ENCODE assay signal across 36 cellular contexts in genomic region chr14:105401699-105402098, GRCh38.
"Had no signal": no experiment of that assay in that cellular context is flagged by ENCODE, and none has a peak within 500 bp of the region (broad histone marks: within the 10 kb centered on the region; RNA-seq: fewer than 3 reads in every experiment).

No MANE protein-coding gene starts in this region.

- DNase-seq: activated B cell treated with CpG ODN at 0.5 μM for 24 hours; activated CD4-positive, alpha-beta memory T cell treated with anti-CD3 and anti-CD28 coated beads for 36 hours; activated CD4-positive, alpha-beta T cell treated with anti-CD3 and anti-CD28 coated beads for 4 hours; activated CD4-positive, alpha-beta T cell treated with anti-CD3 and anti-CD28 coated beads, Interleukin-2, amount 10 ng/mL, durations not matched to agents 24 days and 14 days; activated CD4-positive, alpha-beta T cell treated with anti-CD3 and anti-CD28 coated beads, Interleukin-2, amount 50 U/mL, for 1 hour; activated CD4-positive, alpha-beta T cell treated with anti-CD3 and anti-CD28 coated beads, Interleukin-2, amount 50 U/mL, for 4 hours; activated CD4-positive, CD25-positive, alpha-beta regulatory T cell treated with anti-CD3 and anti-CD28 coated beads, Interleukin-2, amount 50 U/mL, for 72 hours; activated CD8-positive, alpha-beta memory T cell treated with anti-CD3 and anti-CD28 coated beads, Interleukin-2, amount 50 U/mL, for 4 hours; activated CD8-positive, alpha-beta T cell treated with anti-CD3 and anti-CD28 coated beads for 36 hours; activated effector memory CD4-positive, alpha-beta T cell treated with anti-CD3 and anti-CD28 coated beads, Interleukin-2, amount 50 U/mL, for 16 hours; activated gamma-delta T cell treated with Interleukin-2 at 50 U/mL for 16 hours; activated naive CD4-positive, alpha-beta T cell; activated naive CD4-positive, alpha-beta T cell treated with anti-CD3 and anti-CD28 coated beads for 36 hours; activated naive CD4-positive, alpha-beta T cell treated with anti-CD3 and anti-CD28 coated beads, Interleukin-2, amount 50 U/mL, for 16 hours; activated naive CD8-positive, alpha-beta T cell treated with anti-CD3 and anti-CD28 coated beads for 36 hours; activated T-cell treated with anti-CD3 and anti-CD28 coated beads for 4 hours; activated T-cell treated with anti-CD3 and anti-CD28 coated beads, Interleukin-2, amount 50 U/mL, for 1 hour; activated T-cell treated with anti-CD3 and anti-CD28 coated beads, Interleukin-2, amount 50 U/mL, for 4 hours; activated T-cell treated with anti-CD3 and anti-CD28 coated beads, Interleukin-2, amount 50 U/mL, for 72 hours; adrenal gland; amniotic stem cell; aorta; body of pancreas; brain microvascular endothelial cell; central memory CD4-positive, alpha-beta T cell; T-helper 2 cell; T-helper 9 cell had no signal

- H3K9me3 Mint-ChIP-seq: activated B cell treated with CpG ODN at 0.5 μM for 24 hours; T-helper 1 cell treated with Interleukin-12 subunit alpha and Interleukin-12 subunit beta and Interleukin-4 antibody, amounts not matched to agents 30 μg/mL and 1 μg/mL, for 36 hours had no signal

- H3K27ac Mint-ChIP-seq: activated B cell treated with CpG ODN at 0.5 μM for 24 hours; activated CD4-positive, alpha-beta memory T cell treated with anti-CD3 and anti-CD28 coated beads for 36 hours; activated CD4-positive, alpha-beta T cell treated with anti-CD3 and anti-CD28 coated beads, Interleukin-2, amount 10 ng/mL, durations not matched to agents 24 days and 14 days; activated CD8-positive, alpha-beta T cell treated with anti-CD3 and anti-CD28 coated beads for 36 hours; activated naive CD4-positive, alpha-beta T cell treated with anti-CD3 and anti-CD28 coated beads for 36 hours; activated naive CD4-positive, alpha-beta T cell treated with anti-CD3 and anti-CD28 coated beads, Interleukin-2, amount 50 U/mL, for 72 hours; activated naive CD8-positive, alpha-beta T cell treated with anti-CD3 and anti-CD28 coated beads for 36 hours; activated T-cell treated with anti-CD3 and anti-CD28 coated beads, Interleukin-2, amount 50 U/mL, for 72 hours; activated T-helper 1 cell treated with anti-CD3 and anti-CD28 coated beads, Interleukin-12 subunit alpha, Interleukin-12 subunit beta, Interleukin-2, Interleukin-4 antibody, amounts not matched to agents 30 ng/mL and 10 ng/mL and 1 ng/mL, durations not matched to agents 14 hours and 24 hours and 36 hours; activated T-helper 17 cell treated with anti-CD3 and anti-CD28 coated beads, Interleukin-2, amount 50 U/mL, for 72 hours; T-helper 1 cell treated with Interleukin-12 subunit alpha and Interleukin-12 subunit beta and Interleukin-4 antibody, amounts not matched to agents 30 μg/mL and 1 μg/mL, for 36 hours; T-helper 2 cell treated with Interferon-gamma antibody and Interleukin-4, amounts not matched to agents 5 μg/mL and 100 μg/mL, for 36 hours had no signal

- H3K27me3 ChIP-seq: adrenal gland, body of pancreas, brain microvascular endothelial cell, breast epithelium had no signal

- H3K27me3 Mint-ChIP-seq: activated B cell treated with CpG ODN at 0.5 μM for 24 hours; activated CD4-positive, alpha-beta memory T cell treated with anti-CD3 and anti-CD28 coated beads for 36 hours; activated CD4-positive, alpha-beta T cell treated with anti-CD3 and anti-CD28 coated beads, Interleukin-2, amount 10 ng/mL, durations not matched to agents 24 days and 14 days; activated CD8-positive, alpha-beta T cell treated with anti-CD3 and anti-CD28 coated beads for 36 hours; activated naive CD8-positive, alpha-beta T cell treated with anti-CD3 and anti-CD28 coated beads for 36 hours; activated T-helper 17 cell treated with anti-CD3 and anti-CD28 coated beads, Interleukin-2, amount 50 U/mL, for 72 hours had no signal

- H3K4me3 ChIP-seq: adrenal gland, body of pancreas, breast epithelium had no signal

- H3K27ac ChIP-seq: adrenal gland, body of pancreas, brain microvascular endothelial cell, breast epithelium, VCaP had no signal

- H3K36me3 ChIP-seq: adrenal gland, brain microvascular endothelial cell, breast epithelium had no signal

- H3K9me3 ChIP-seq: adrenal gland, body of pancreas had no signal

- H3K4me3 Mint-ChIP-seq: activated B cell treated with CpG ODN at 0.5 μM for 24 hours; activated CD4-positive, alpha-beta memory T cell treated with anti-CD3 and anti-CD28 coated beads for 36 hours; activated CD4-positive, alpha-beta T cell treated with anti-CD3 and anti-CD28 coated beads, Interleukin-2, amount 10 ng/mL, durations not matched to agents 24 days and 14 days; activated CD8-positive, alpha-beta T cell treated with anti-CD3 and anti-CD28 coated beads for 36 hours; activated naive CD4-positive, alpha-beta T cell treated with anti-CD3 and anti-CD28 coated beads for 36 hours; activated naive CD8-positive, alpha-beta T cell treated with anti-CD3 and anti-CD28 coated beads for 36 hours; activated T-cell treated with anti-CD3 and anti-CD28 coated beads, Interleukin-2, amount 50 U/mL, for 4 hours; activated T-helper 1 cell treated with anti-CD3 and anti-CD28 coated beads, Interleukin-12 subunit alpha, Interleukin-12 subunit beta, Interleukin-2, Interleukin-4 antibody, amounts not matched to agents 30 ng/mL and 10 ng/mL and 1 ng/mL, durations not matched to agents 14 hours and 24 hours and 36 hours; activated T-helper 17 cell treated with anti-CD3 and anti-CD28 coated beads, Interleukin-2, amount 50 U/mL, for 72 hours; T-helper 1 cell treated with Interleukin-12 subunit alpha and Interleukin-12 subunit beta and Interleukin-4 antibody, amounts not matched to agents 30 μg/mL and 1 μg/mL, for 36 hours; T-helper 2 cell treated with Interferon-gamma antibody and Interleukin-4, amounts not matched to agents 5 μg/mL and 100 μg/mL, for 36 hours had no signal

- ATAC-seq: activated CD8-positive, alpha-beta T cell treated with anti-CD3 and anti-CD28 coated beads for 36 hours; activated naive CD4-positive, alpha-beta T cell treated with anti-CD3 and anti-CD28 coated beads, Interleukin-2, amount 50 U/mL, for 72 hours; activated T-cell treated with anti-CD3 and anti-CD28 coated beads, Interleukin-2, amount 50 U/mL, for 4 hours; activated T-cell treated with anti-CD3 and anti-CD28 coated beads, Interleukin-2, amount 50 U/mL, for 72 hours; activated T-helper 17 cell treated with anti-CD3 and anti-CD28 coated beads, Interleukin-2, amount 50 U/mL, for 72 hours; body of pancreas had no signal

- FAIRE-seq: astrocyte, TTC549 had no signal
